In the genomic region with DNA sequence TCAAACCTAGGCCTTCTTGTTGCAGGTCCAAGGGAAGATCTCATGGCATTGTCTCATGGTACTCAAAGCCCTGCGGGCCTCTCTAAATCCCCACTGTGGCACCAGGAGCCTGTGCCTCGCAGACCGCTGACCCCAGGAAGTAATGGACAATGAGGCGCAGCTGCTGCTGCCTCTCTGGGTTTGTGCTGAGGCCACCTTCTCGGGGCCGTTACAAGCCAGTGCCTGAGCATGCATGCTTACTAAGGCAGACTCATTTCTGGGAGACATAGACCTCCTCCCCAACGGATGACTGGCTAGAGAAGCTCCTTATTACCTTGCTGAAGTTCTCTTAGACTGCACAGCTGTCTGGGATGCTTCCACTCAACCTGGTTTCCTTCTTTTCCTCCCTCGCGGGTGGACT, we compare ENCODE assay signal across 1 cellular context.
TF ChIP-seq lines count a peak whose summit lies in the region.

No MANE protein-coding gene starts in this region.

TF ChIP-seq in IMR-90, 13 proteins besides CTCF, POLR2A, EP300 and RAD21:
- TF ChIP-seq BHLHE40 (IDR thresholded peaks at IDR 0.05; ENCODE audit: low read depth, low read length) (no peak), RFX5 (IDR thresholded peaks at IDR 0.05; ENCODE audit: low read depth, low read length) (no peak), RCOR1 (IDR thresholded peaks at IDR 0.05; ENCODE audit: insufficient replicate concordance, low read length) (no peak), CEBPB (IDR thresholded peaks at IDR 0.05; ENCODE audit: low read depth, low read length) (no peak), MAZ (IDR thresholded peaks at IDR 0.05; ENCODE audit: borderline replicate concordance, low read depth, low read length) (no peak), FOS (IDR thresholded peaks at IDR 0.05; ENCODE audit: low read depth, low read length) (no peak), MAFK (IDR thresholded peaks at IDR 0.05; ENCODE audit: low read depth, low read length) (no peak), MXI1 (IDR thresholded peaks at IDR 0.05; ENCODE audit: borderline replicate concordance, low read depth, low read length) (no peak), USF2 (IDR thresholded peaks at IDR 0.05; ENCODE audit: low read depth, low read length) (no peak), NFE2L2 (IDR thresholded peaks at IDR 0.05; ENCODE audit: low read depth, low read length) (no peak), SMC3 (IDR thresholded peaks at IDR 0.05; ENCODE audit: low read depth, low read length) (no peak), CHD1 (IDR thresholded peaks at IDR 0.05; ENCODE audit: low read depth, low read length) (no peak), ELK1 (IDR thresholded peaks at IDR 0.05; ENCODE audit: borderline replicate concordance, low read depth, low read length) (no peak)
